Comparison of ENCODE assay signal across 8 cellular contexts in the genomic region with DNA sequence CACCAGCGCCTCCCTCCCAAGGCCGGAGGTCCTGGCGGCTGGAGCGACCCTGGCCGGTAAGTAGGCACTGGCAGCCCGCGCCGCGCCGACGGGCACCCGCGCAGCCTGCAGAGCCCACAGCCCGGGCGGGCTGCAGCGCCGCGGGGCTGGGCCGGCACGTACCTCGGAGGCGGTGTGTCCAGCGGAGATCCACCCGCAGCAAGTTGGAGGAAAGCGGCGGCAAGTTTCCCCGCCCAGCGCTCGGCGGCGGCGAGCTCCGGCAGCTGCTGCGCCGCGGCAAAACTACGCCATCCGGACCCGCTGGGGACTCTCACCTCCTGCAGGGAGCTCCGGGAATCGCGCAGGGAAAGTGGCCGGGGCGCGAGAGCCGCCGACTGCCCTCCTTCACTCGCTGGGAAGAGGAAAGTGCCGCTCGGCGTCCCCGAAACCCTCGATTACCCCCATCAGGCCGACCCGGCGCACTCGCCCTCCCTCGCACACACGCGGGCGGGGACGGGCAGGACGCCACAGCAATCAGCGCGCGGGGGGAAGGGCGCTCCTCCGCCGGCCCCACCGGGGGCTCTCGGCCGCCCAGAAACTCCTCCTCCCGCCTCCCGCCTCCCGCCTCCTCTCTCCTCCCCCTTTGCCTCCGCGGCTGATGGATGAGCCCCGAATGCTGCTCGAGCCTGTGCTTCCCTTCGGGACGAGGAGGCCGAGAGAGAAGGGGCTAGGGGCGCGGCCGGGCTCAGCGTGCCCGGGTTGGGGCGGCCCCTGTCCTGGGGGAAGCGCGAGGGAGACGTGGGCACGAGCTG. TPM values are rescaled to one million over a fixed set of nuclear protein-coding genes. Genes with fewer than 3 reads are reported as not detected.
DNase-seq lines count a peak whose midpoint lies in the region; ATAC-seq and TF ChIP-seq lines count a peak whose summit lies in the region.

TSS of gene TGFBR3 (minus strand) at position 436 of the 791 bp plus-strand sequence. CDS start 24,620 bp downstream, outside the sequence.

- peak; percentile 74 for ATAC-seq in GM18909 (IDR thresholded peaks at IDR 0.05; ENCODE audit: poor library complexity, unreplicated experiment)
- ATAC-seq in HG03196 (IDR thresholded peaks at IDR 0.05; ENCODE audit: unreplicated experiment): peak; percentile 54

- peaks cover 11% of the 10 kb centered on the region for H3K4me1 ChIP-seq in ectodermal cell (ENCODE audit: control insufficient read depth, insufficient read depth, low read length)

- H3K27ac ChIP-seq in ectodermal cell (ENCODE audit: insufficient read depth, low read depth, low read length, poor library complexity, severe bottlenecking): peak within 1 kb of the TSS; percentile 36

- WGBS in ectodermal cell, 2 experiments: 0% methylated on average over 92 of the region's 92 CpGs

- peak; percentile 59 for TF ChIP-seq CTCF in AG09309 (IDR thresholded peaks at IDR 0.05; ENCODE audit: control insufficient read depth, insufficient read depth, low read depth, low read length, missing control alignments)

- peak within 1 kb of the TSS; percentile 90 for H3K4me3 ChIP-seq in AG09309 (ENCODE audit: control insufficient read depth, low read depth, low read length)
- H3K4me3 ChIP-seq in ectodermal cell (ENCODE audit: insufficient read depth, low read depth, low read length): peak within 1 kb of the TSS; percentile 83

- H3K9me3 ChIP-seq in ectodermal cell (ENCODE audit: control insufficient read depth, low read length): no peaks in the 10 kb centered on the region

- no peaks in the 10 kb centered on the region for H3K36me3 ChIP-seq in ectodermal cell (ENCODE audit: control insufficient read depth, insufficient read depth, low read length)

- DNase-seq in AG09309 (ENCODE audit: low read depth): peak; percentile 73
- peak; percentile 83 for DNase-seq in NCI-H526 treated with DMSO at 0.1 percent for 48 hours (lab: John Stamatoyannopoulos, UW)
- peak; percentile 91 for DNase-seq in activated CD8-positive, alpha-beta memory T cell treated with anti-CD3 and anti-CD28 coated beads for 24 hours
- DNase-seq in lung microvascular endothelial cell (ENCODE audit: low read depth in 2 of 2): peak; percentile 87 to 93
- peak; percentile 54 to 62 (median 57) for DNase-seq in stimulated activated CD4-positive, alpha-beta T cell treated with anti-CD3 and anti-CD28 coated beads, TNF-alpha, amount 100 ng/mL, for 4 hours (ENCODE audit: low read depth in 3 of 3)

- H3K27me3 ChIP-seq in ectodermal cell (ENCODE audit: control insufficient read depth, insufficient read depth, low read length, poor library complexity, severe bottlenecking): peaks cover 36% of the 10 kb centered on the region

RNA-seq across cellular contexts. Expression of gene TGFBR3, which starts in this region (rescaled TPM):
- polyA plus RNA-seq in ectodermal cell (2013, experiment 1 of 4): 17.1 TPM
- 12.5 TPM for polyA plus RNA-seq in ectodermal cell (2013, experiment 2 of 4)
- 12.5 TPM for polyA plus RNA-seq in ectodermal cell (2013, experiment 3 of 4)
- 16.1 TPM for polyA plus RNA-seq in ectodermal cell (2013, experiment 4 of 4)
- 7.4 and 25.8 TPM in 2 replicates for total RNA-seq in lung microvascular endothelial cell

Comparison
In these comparisons a context has a peak if more than half of its experiments do, and no peak if none do; other contexts are left out.
1. Peak in every context shown above with its lines: DNase-seq, ATAC-seq, H3K4me3 ChIP-seq and H3K27ac ChIP-seq.